8 cellular contexts compared by ENCODE assay signal in the genomic region with DNA sequence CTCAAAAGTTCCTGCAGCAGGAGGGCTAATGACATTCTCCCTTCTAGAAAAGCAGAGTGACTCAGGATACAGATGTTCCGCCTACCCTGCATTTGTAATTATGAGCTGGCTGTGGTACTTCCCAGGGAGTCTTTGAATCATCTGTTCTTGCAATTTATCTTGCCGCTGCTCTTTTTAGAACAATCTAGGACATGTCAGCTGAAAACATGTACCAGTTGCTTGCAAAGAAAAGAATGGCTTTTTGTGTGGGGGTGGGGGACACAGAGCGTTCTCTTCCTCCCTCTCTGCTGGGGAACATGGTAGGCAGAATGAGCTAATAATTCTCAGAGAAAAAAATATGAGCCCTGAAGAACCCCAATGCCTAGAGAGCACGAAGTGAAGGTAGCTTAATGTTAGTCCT.
A peak's percentile ranks its signal among the peaks of the same experiment; 100 is the strongest.
DNase-seq lines count a peak whose midpoint lies in the region; ATAC-seq and TF ChIP-seq lines count a peak whose summit lies in the region.

No MANE protein-coding gene starts in this region.

- H3K36me3 ChIP-seq in RWPE2 (ENCODE audit: low read depth): no peaks in the 10 kb centered on the region

- DNase-seq in RWPE2 (ENCODE audit: low spot score) (no peak), fibroblast of the conjunctiva (ENCODE audit: low read depth) (peak; percentile 59), NCI-H1092 (lab: John Stamatoyannopoulos, UW) (no peak), NCI-H187 treated with DMSO at 0.1 percent for 48 hours (lab: John Stamatoyannopoulos, UW) (no peak)

- H3K4me1 ChIP-seq in RWPE2 (ENCODE audit: insufficient read depth, poor library complexity, severe bottlenecking): peaks cover 29% of the 10 kb centered on the region

- H3K4me3 ChIP-seq in RWPE2 (ENCODE audit: severe bottlenecking): no peak overlapping the region
- no peak overlapping the region for H3K4me3 ChIP-seq in skin epidermis

- H3K27me3 ChIP-seq in RWPE2 (ENCODE audit: insufficient read depth, poor library complexity, severe bottlenecking): no peaks in the 10 kb centered on the region

- ATAC-seq in GM19463 (IDR thresholded peaks at IDR 0.05; ENCODE audit: unreplicated experiment) (peak; percentile 45), RWPE2 (ENCODE audit: low read depth) (peak; percentile 90), GM21825 (IDR thresholded peaks at IDR 0.05; ENCODE audit: unreplicated experiment) (no peak), GM21367 (IDR thresholded peaks at IDR 0.05; ENCODE audit: unreplicated experiment) (no peak)

- H3K27ac ChIP-seq in RWPE2 (ENCODE audit: poor library complexity, severe bottlenecking): peak overlapping the region; percentile 83
- peak overlapping the region in 20 of 21 experiments; percentile 22 to 86 (median 57) for H3K27ac ChIP-seq in skin epidermis

- TF ChIP-seq CTCF in RWPE2 (IDR thresholded peaks at IDR 0.05; ENCODE audit: poor library complexity, severe bottlenecking): no peak

- H3K9me3 ChIP-seq in RWPE2 (ENCODE audit: severe bottlenecking): no peaks in the 10 kb centered on the region

Comparison
In these comparisons a context has a peak if more than half of its experiments do, and no peak if none do; other contexts are left out.
1. ATAC-seq: peak in GM19463 (single experiment) and RWPE2 (single experiment); none in GM21825 (single experiment) and GM21367 (single experiment).